Comparison of ENCODE assay signal across 14 cellular contexts in the genomic region with DNA sequence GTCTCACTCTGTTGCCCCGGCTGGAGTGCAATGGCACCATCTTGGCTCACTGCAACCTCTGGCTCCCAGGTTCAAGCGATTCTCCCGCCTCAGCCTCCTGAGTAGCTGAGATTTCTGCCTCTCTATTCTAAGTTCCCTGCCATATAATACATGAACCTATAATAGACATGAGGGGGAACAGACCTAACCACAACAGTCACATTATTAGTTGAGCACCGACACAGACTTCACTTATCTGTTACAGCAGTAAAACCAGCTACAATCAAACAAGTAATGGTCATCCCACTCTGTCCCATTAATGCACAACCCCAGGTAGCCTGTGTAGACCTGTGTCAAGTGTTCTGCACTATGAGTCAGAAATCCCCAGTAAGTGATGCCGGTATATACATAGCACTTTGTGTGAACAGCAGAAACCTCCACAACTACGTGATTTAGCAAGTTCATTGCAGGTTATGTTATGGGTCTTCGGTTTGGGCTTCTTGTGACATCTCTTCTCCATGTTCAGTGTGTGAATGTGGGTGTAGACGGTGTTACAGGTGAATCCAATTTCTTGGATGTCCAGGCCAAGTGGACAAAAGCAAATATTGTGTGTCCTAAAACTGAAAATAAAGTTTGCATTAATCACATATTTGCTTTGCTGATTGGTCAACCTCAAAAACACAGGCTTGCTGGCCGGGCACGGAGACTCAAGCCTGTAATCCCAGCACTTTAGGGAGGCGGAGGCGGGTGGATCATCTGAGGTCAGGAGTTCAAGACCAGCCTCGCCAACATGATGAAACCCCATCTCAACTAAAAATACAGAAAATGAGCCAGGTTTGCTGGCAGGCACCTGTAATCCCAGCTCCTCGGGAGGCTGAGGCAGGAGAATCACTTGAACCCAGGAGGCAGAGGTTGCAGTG. TPM values are rescaled to one million over a fixed set of nuclear protein-coding genes. Genes with fewer than 3 reads are reported as not detected.
DNase-seq lines count a peak whose midpoint lies in the region; ATAC-seq, FAIRE-seq and TF ChIP-seq lines count a peak whose summit lies in the region.
"Had no signal": no experiment of that assay in that cellular context is flagged by ENCODE, and none has a peak within 500 bp of the region (broad histone marks: within the 10 kb centered on the region; RNA-seq: fewer than 3 reads in every experiment).

No MANE protein-coding gene starts in this region.

- TF ChIP-seq POLR2A in HepG2 (IDR thresholded peaks at IDR 0.05; ENCODE audit: insufficient read depth in 1 of 2, low read depth in 2 of 2, low read length in 2 of 2) = no peak
- TF ChIP-seq POLR2A in ovary (IDR thresholded peaks at IDR 0.05) = no peak

- H3K27ac ChIP-seq in liver (ENCODE audit: low read depth in 1 of 2, low read length in 2 of 2) (peak overlapping the region; percentile 51 to 77), HepG2 (ENCODE audit: extremely low read length, insufficient read depth, low read length) (no peak overlapping the region), ovary (no peak overlapping the region)
- H3K27ac ChIP-seq: 22Rv1, GM23248 had no signal

- TF ChIP-seq RAD21 in liver (IDR thresholded peaks at IDR 0.05) (peak in 1 of 2 donors; percentile 14), HepG2 (CRISPR knock-in tag; IDR thresholded peaks at IDR 0.05) (no peak)

- in situ Hi-C loops in HepG2 (cut with HindIII; ENCODE audit: extremely low pct_ligation_motif_present, low pct_unique_long_range_greater_than_20kb) = no loop called here

- H3K9me3 ChIP-seq in liver (ENCODE audit: control insufficient read depth in 4 of 4, low read length in 3 of 4) (no peaks in the 10 kb centered on the region), HepG2 (ENCODE audit: low read length) (no peaks in the 10 kb centered on the region), ovary (no peaks in the 10 kb centered on the region)

- H3K4me3 ChIP-seq in liver (ENCODE audit: low read depth in 1 of 3, low read length in 3 of 3) = no peak overlapping the region
- no peak overlapping the region for H3K4me3 ChIP-seq in HepG2 (replicated peaks in 1 of 3; ENCODE audit: insufficient read depth in 1 of 3, low read depth in 2 of 3, low read length in 3 of 3)
- no peak overlapping the region for H3K4me3 ChIP-seq in ovary
- H3K4me3 ChIP-seq: GM23248 had no signal

- H3K27me3 ChIP-seq in liver (ENCODE audit: control insufficient read depth in 4 of 4, insufficient read depth in 4 of 4, low read length in 3 of 4) = no peaks in the 10 kb centered on the region
- H3K27me3 ChIP-seq in HepG2 (ENCODE audit: control insufficient read depth in 1 of 2, insufficient read depth in 2 of 2, low read length in 2 of 2) = no peaks in the 10 kb centered on the region; a peak in 1 of 5 replicates
- no peaks in the 10 kb centered on the region for H3K27me3 ChIP-seq in ovary

- no peak overlapping the region for H3K4me2 ChIP-seq in HepG2 (ENCODE audit: low read depth, low read length)

- no peak overlapping the region for H2AFZ ChIP-seq in HepG2 (ENCODE audit: low read length)
- H2AFZ ChIP-seq: GM23248 had no signal

- H3K9ac ChIP-seq in liver (ENCODE audit: low read depth in 1 of 2, low read length in 2 of 2) (no peak overlapping the region), HepG2 (ENCODE audit: insufficient read depth, low read depth, low read length) (no peak overlapping the region)
- H3K9ac ChIP-seq: GM23248 had no signal

- TF ChIP-seq CTCF in liver (IDR thresholded peaks at IDR 0.05; ENCODE audit: low read depth, low read length, missing input control) = no peak
- TF ChIP-seq CTCF in HepG2 (CRISPR knock-in tag; IDR thresholded peaks at IDR 0.05) = no peak
- no peak for TF ChIP-seq CTCF in D721Med (IDR thresholded peaks at IDR 0.05; ENCODE audit: insufficient read depth, missing control alignments)
- TF ChIP-seq CTCF in ovary (IDR thresholded peaks at IDR 0.05) = no peak

- POLR2A ChIA-PET in HepG2 (lab: Yijun Ruan, JAX) = interaction anchor here (0.6 kb wide), 1 partner anchor 739 kb away, joined by 3 read pairs; no protein-coding TSS in a partner anchor

- peaks cover 10% of the 10 kb centered on the region for H4K20me1 ChIP-seq in HepG2 (ENCODE audit: insufficient read depth, low read length)

- 56% methylated on average over 14 of the region's 14 CpGs for WGBS in liver
- 92% methylated on average over 14 of the region's 14 CpGs for WGBS in HepG2 (ENCODE audit: low lambda C conversion rate)
- WGBS in ovary, 3 donors = 92 to 94% (median 92%) methylated on average over 14 of the region's 14 CpGs

- TF ChIP-seq EP300 in HepG2 (IDR thresholded peaks at IDR 0.05; ENCODE audit: low read depth in 2 of 2, low read length in 2 of 2) (no peak), HepG2 (CRISPR knock-in tag; IDR thresholded peaks at IDR 0.05; ENCODE audit: borderline replicate concordance) (no peak), ovary (IDR thresholded peaks at IDR 0.05) (no peak)

- intact Hi-C loops in HepG2 (cut with micrococcal nuclease; ENCODE audit: unreplicated experiment) = no loop called here
- intact Hi-C loops in ovary (cut with DNase I) = loop anchor here in 1 of 4 donors (10.0 kb wide), 1 partner anchor 61 kb away; no protein-coding TSS in a partner anchor

- CTCF ChIA-PET in HepG2 (lab: Yijun Ruan, JAX; ENCODE audit: low intra/inter-chr PET ratio, low total read pairs) = no interaction called here

- peaks cover 31% of the 10 kb centered on the region for H3K79me2 ChIP-seq in HepG2 (ENCODE audit: insufficient read depth, low read length)

- DNase-seq in HepG2 (ENCODE audit: low spot score) (no peak), left lobe of liver (ENCODE audit: low spot score) (peak; percentile 78), D721Med (ENCODE audit: insufficient read length, low spot score) (no peak), ovary (no peak)
- DNase-seq: CD8-positive, alpha-beta T cell; COR-L47; DND-41; GDM1; GM23248 had no signal

- no peak for ATAC-seq in HepG2
- ATAC-seq in left lobe of liver = peak; percentile 2
- ATAC-seq in HG03565 (IDR thresholded peaks at IDR 0.05; ENCODE audit: unreplicated experiment) = no peak
- ATAC-seq: CD8-positive, alpha-beta T cell; HCT116 had no signal

- H3K36me3 ChIP-seq in liver (ENCODE audit: control insufficient read depth in 4 of 4, insufficient read depth in 3 of 4, low read depth in 1 of 4, low read length in 3 of 4) (peaks cover 0 to 8% (median 6%) of the 10 kb centered on the region in 4 donors), HepG2 (replicated peaks in 1 of 2; ENCODE audit: control insufficient read depth in 1 of 2, insufficient read depth in 2 of 2, low read length in 2 of 2) (peaks cover 4 to 6% of the 10 kb centered on the region in 2 experiments), ovary (no peaks in the 10 kb centered on the region)

- FAIRE-seq in HepG2 (lab: Jason Lieb, UNC) = no peak
- no peak for FAIRE-seq in D721Med (lab: Jason Lieb, UNC)
- FAIRE-seq: H54 had no signal

- H3K4me1 ChIP-seq in liver (ENCODE audit: control insufficient read depth in 4 of 4, insufficient read depth in 4 of 4, low read length in 3 of 4) (peaks cover 13 to 61% (median 48%) of the 10 kb centered on the region in 4 donors), HepG2 (ENCODE audit: insufficient read depth, low read length) (peaks cover 55% of the 10 kb centered on the region), ovary (ENCODE audit: insufficient read depth) (peaks cover 4% of the 10 kb centered on the region)

- no TSS peak for BruUV-seq in HepG2 (replicated peaks; lab: Mats Ljungman, UMichigan)

RNA-seq across cellular contexts. Expression of a gene that starts 3.6 kb away (rescaled TPM):
- total RNA-seq in liver = 10 to 100 TPM in 1 of 2 donors, 1 to 10 TPM in 1; 2.2 to 12.5 TPM
- polyA plus RNA-seq in liver = 10 to 100 TPM; 11.7 to 19.2 TPM
- total RNA-seq in HepG2 (2016; rRNA removed; fragmentation: Illumina TruSeq; extraction: Trizol) = 10.3 and 13.4 TPM in 2 replicates
- 1.7 and 1.8 TPM in 2 replicates for total RNA-seq in HepG2 (2016; cell fraction: cytosol; rRNA removed; fragmentation: Illumina TruSeq; extraction: Trizol; ENCODE audit: low read depth)
- total RNA-seq in HepG2 (2016; cell fraction: insoluble cytoplasmic fraction; rRNA removed; fragmentation: Illumina TruSeq; extraction: Trizol) = 9.5 and 12.8 TPM in 2 replicates
- total RNA-seq in HepG2 (2016; cell fraction: membrane; rRNA removed; fragmentation: Illumina TruSeq; extraction: Trizol) = 6.3 and 6.7 TPM in 2 replicates
- 4.7 and 6.2 TPM in 2 replicates for total RNA-seq in HepG2 (2016; cell fraction: nucleus; rRNA removed; fragmentation: Illumina TruSeq; extraction: Trizol)
- polyA plus RNA-seq in HepG2 (2011; rRNA removed) = 11.6 and 12.9 TPM in 2 replicates
- 10.0 and 13.8 TPM in 2 replicates for polyA plus RNA-seq in HepG2 (2011; cell fraction: cytosol; rRNA removed)
- polyA plus RNA-seq in HepG2 (2011; cell fraction: nucleus; rRNA removed) = 6.5 and 7.9 TPM in 2 replicates
- polyA plus RNA-seq in HepG2 (2012) = 5.7 and 8.2 TPM in 2 replicates
- polyA plus RNA-seq in HepG2 (2016; cell fraction: cytosol; fragmentation: Illumina TruSeq; extraction: Trizol; ENCODE audit: low read depth) = 2.7 and 4.1 TPM in 2 replicates
- polyA plus RNA-seq in HepG2 (2016; cell fraction: insoluble cytoplasmic fraction; fragmentation: Illumina TruSeq; extraction: Trizol; ENCODE audit: low read depth) = 16.0 and 18.0 TPM in 2 replicates
- polyA plus RNA-seq in HepG2 (2016; cell fraction: membrane; fragmentation: Illumina TruSeq; extraction: Trizol; ENCODE audit: low read depth) = 9.0 and 9.8 TPM in 2 replicates
- 7.7 and 8.8 TPM in 2 replicates for polyA plus RNA-seq in HepG2 (2016; cell fraction: nucleus; fragmentation: Illumina TruSeq; extraction: Trizol; ENCODE audit: insufficient read depth, low read depth)
- 44.1 and 56.1 TPM in 2 replicates for polyA minus RNA-seq in HepG2 (2011; rRNA and poly(A)+ RNA removed; ENCODE audit: low replicate concordance)
- 11.0 and 11.6 TPM in 2 replicates for polyA minus RNA-seq in HepG2 (2011; cell fraction: cytosol; rRNA and poly(A)+ RNA removed)
- 7.9 and 9.4 TPM in 2 replicates for polyA minus RNA-seq in HepG2 (2011; cell fraction: nucleus; rRNA and poly(A)+ RNA removed)
- 32.3 TPM for total RNA-seq in left lobe of liver
- 1 to 10 TPM; 3.1 to 9.9 (median 6.7) TPM for total RNA-seq in ovary
- polyA plus RNA-seq in ovary = 1 to 10 TPM; 2.2 to 4.8 TPM

RNA-seq across cellular contexts. Expression of a gene that starts 3.8 kb away (rescaled TPM):
- under 1 TPM; 0.84 to 0.89 TPM for total RNA-seq in liver
- 1 to 10 TPM in 1 of 2 donors, under 1 TPM in 1; 0.56 to 1.2 TPM for polyA plus RNA-seq in liver
- 4.4 and 5.2 TPM in 2 replicates for total RNA-seq in HepG2 (2016; rRNA removed; fragmentation: Illumina TruSeq; extraction: Trizol)
- total RNA-seq in HepG2 (2016; cell fraction: cytosol; rRNA removed; fragmentation: Illumina TruSeq; extraction: Trizol; ENCODE audit: low read depth) = 1.7 and 2.0 TPM in 2 replicates
- total RNA-seq in HepG2 (2016; cell fraction: insoluble cytoplasmic fraction; rRNA removed; fragmentation: Illumina TruSeq; extraction: Trizol) = 3.6 and 5.0 TPM in 2 replicates
- 4.4 and 4.6 TPM in 2 replicates for total RNA-seq in HepG2 (2016; cell fraction: membrane; rRNA removed; fragmentation: Illumina TruSeq; extraction: Trizol)
- total RNA-seq in HepG2 (2016; cell fraction: nucleus; rRNA removed; fragmentation: Illumina TruSeq; extraction: Trizol) = 3.7 and 7.2 TPM in 2 replicates
- polyA plus RNA-seq in HepG2 (2011; rRNA removed) = 8.3 and 8.4 TPM in 2 replicates
- 7.4 and 7.9 TPM in 2 replicates for polyA plus RNA-seq in HepG2 (2011; cell fraction: cytosol; rRNA removed)
- polyA plus RNA-seq in HepG2 (2011; cell fraction: nucleus; rRNA removed) = 9.2 and 10.0 TPM in 2 replicates
- polyA plus RNA-seq in HepG2 (2012) = 3.7 and 3.9 TPM in 2 replicates
- 1.1 and 2.1 TPM in 2 replicates for polyA plus RNA-seq in HepG2 (2016; cell fraction: cytosol; fragmentation: Illumina TruSeq; extraction: Trizol; ENCODE audit: low read depth)
- 4.7 and 5.7 TPM in 2 replicates for polyA plus RNA-seq in HepG2 (2016; cell fraction: insoluble cytoplasmic fraction; fragmentation: Illumina TruSeq; extraction: Trizol; ENCODE audit: low read depth)
- polyA plus RNA-seq in HepG2 (2016; cell fraction: membrane; fragmentation: Illumina TruSeq; extraction: Trizol; ENCODE audit: low read depth) = 3.4 and 4.3 TPM in 2 replicates
- 12.7 and 14.5 TPM in 2 replicates for polyA plus RNA-seq in HepG2 (2016; cell fraction: nucleus; fragmentation: Illumina TruSeq; extraction: Trizol; ENCODE audit: insufficient read depth, low read depth)
- polyA minus RNA-seq in HepG2 (2011; rRNA and poly(A)+ RNA removed; ENCODE audit: low replicate concordance) = 8.9 and 15.8 TPM in 2 replicates
- 2.3 and 3.3 TPM in 2 replicates for polyA minus RNA-seq in HepG2 (2011; cell fraction: cytosol; rRNA and poly(A)+ RNA removed)
- 5.3 and 5.6 TPM in 2 replicates for polyA minus RNA-seq in HepG2 (2011; cell fraction: nucleus; rRNA and poly(A)+ RNA removed)
- 2.1 TPM for total RNA-seq in left lobe of liver
- total RNA-seq in ovary = 1 to 10 TPM; 1.1 to 5.5 (median 2.3) TPM
- polyA plus RNA-seq in ovary = 1 to 10 TPM; 1.7 to 3.6 TPM

RNA-seq across cellular contexts. Expression of a gene that starts 12.7 kb away (rescaled TPM):
- total RNA-seq in liver = 1 to 10 TPM; 6.6 to 8.2 TPM
- polyA plus RNA-seq in liver = 1 to 10 TPM; 2.4 to 3.8 TPM
- 5.5 and 6.9 TPM in 2 replicates for total RNA-seq in HepG2 (2016; rRNA removed; fragmentation: Illumina TruSeq; extraction: Trizol)
- total RNA-seq in HepG2 (2016; cell fraction: cytosol; rRNA removed; fragmentation: Illumina TruSeq; extraction: Trizol; ENCODE audit: low read depth) = 2.9 and 3.4 TPM in 2 replicates
- total RNA-seq in HepG2 (2016; cell fraction: insoluble cytoplasmic fraction; rRNA removed; fragmentation: Illumina TruSeq; extraction: Trizol) = 5.6 and 6.8 TPM in 2 replicates
- total RNA-seq in HepG2 (2016; cell fraction: membrane; rRNA removed; fragmentation: Illumina TruSeq; extraction: Trizol) = 8.7 and 9.4 TPM in 2 replicates
- total RNA-seq in HepG2 (2016; cell fraction: nucleus; rRNA removed; fragmentation: Illumina TruSeq; extraction: Trizol) = 6.2 and 6.8 TPM in 2 replicates
- polyA plus RNA-seq in HepG2 (2011; rRNA removed) = 8.8 and 9.6 TPM in 2 replicates
- 9.0 and 9.1 TPM in 2 replicates for polyA plus RNA-seq in HepG2 (2011; cell fraction: cytosol; rRNA removed)
- polyA plus RNA-seq in HepG2 (2011; cell fraction: nucleus; rRNA removed) = 10.2 TPM in 2 replicates
- polyA plus RNA-seq in HepG2 (2012) = 6.1 and 8.0 TPM in 2 replicates
- polyA plus RNA-seq in HepG2 (2016; cell fraction: cytosol; fragmentation: Illumina TruSeq; extraction: Trizol; ENCODE audit: low read depth) = 2.3 and 2.9 TPM in 2 replicates
- 5.0 and 6.3 TPM in 2 replicates for polyA plus RNA-seq in HepG2 (2016; cell fraction: insoluble cytoplasmic fraction; fragmentation: Illumina TruSeq; extraction: Trizol; ENCODE audit: low read depth)
- 6.6 and 6.8 TPM in 2 replicates for polyA plus RNA-seq in HepG2 (2016; cell fraction: membrane; fragmentation: Illumina TruSeq; extraction: Trizol; ENCODE audit: low read depth)
- 8.1 and 8.7 TPM in 2 replicates for polyA plus RNA-seq in HepG2 (2016; cell fraction: nucleus; fragmentation: Illumina TruSeq; extraction: Trizol; ENCODE audit: insufficient read depth, low read depth)
- polyA minus RNA-seq in HepG2 (2011; rRNA and poly(A)+ RNA removed; ENCODE audit: low replicate concordance) = 4.1 and 11.9 TPM in 2 replicates
- polyA minus RNA-seq in HepG2 (2011; cell fraction: cytosol; rRNA and poly(A)+ RNA removed) = 4.9 and 5.6 TPM in 2 replicates
- 7.0 and 7.3 TPM in 2 replicates for polyA minus RNA-seq in HepG2 (2011; cell fraction: nucleus; rRNA and poly(A)+ RNA removed)
- 7.0 TPM for total RNA-seq in left lobe of liver
- total RNA-seq in ovary = 10 to 100 TPM in 3 of 7 donors, 1 to 10 TPM in 4; 6.7 to 12.5 (median 9.7) TPM
- polyA plus RNA-seq in ovary = 10 to 100 TPM in 1 of 2 donors, 1 to 10 TPM in 1; 8.3 to 10.5 TPM

RNA-seq across cellular contexts. Expression of a gene that starts 18.0 kb away (rescaled TPM):
- total RNA-seq in liver = 100 to 1,000 TPM; 270 to 286 TPM
- 100 to 1,000 TPM; 508 to 623 TPM for polyA plus RNA-seq in liver
- total RNA-seq in HepG2 (2016; rRNA removed; fragmentation: Illumina TruSeq; extraction: Trizol) = 1,898 and 2,651 TPM in 2 replicates
- total RNA-seq in HepG2 (2016; cell fraction: cytosol; rRNA removed; fragmentation: Illumina TruSeq; extraction: Trizol; ENCODE audit: low read depth) = 648 and 690 TPM in 2 replicates
- total RNA-seq in HepG2 (2016; cell fraction: insoluble cytoplasmic fraction; rRNA removed; fragmentation: Illumina TruSeq; extraction: Trizol) = 1,942 and 2,764 TPM in 2 replicates
- total RNA-seq in HepG2 (2016; cell fraction: membrane; rRNA removed; fragmentation: Illumina TruSeq; extraction: Trizol) = 688 and 689 TPM in 2 replicates
- total RNA-seq in HepG2 (2016; cell fraction: nucleus; rRNA removed; fragmentation: Illumina TruSeq; extraction: Trizol) = 599 and 644 TPM in 2 replicates
- polyA plus RNA-seq in HepG2 (2011; rRNA removed) = 550 and 761 TPM in 2 replicates
- polyA plus RNA-seq in HepG2 (2011; cell fraction: cytosol; rRNA removed) = 477 and 587 TPM in 2 replicates
- 93.4 and 123 TPM in 2 replicates for polyA plus RNA-seq in HepG2 (2011; cell fraction: nucleus; rRNA removed)
- 725 and 786 TPM in 2 replicates for polyA plus RNA-seq in HepG2 (2012)
- 598 and 600 TPM in 2 replicates for polyA plus RNA-seq in HepG2 (2016; cell fraction: cytosol; fragmentation: Illumina TruSeq; extraction: Trizol; ENCODE audit: low read depth)
- 2,458 and 2,666 TPM in 2 replicates for polyA plus RNA-seq in HepG2 (2016; cell fraction: insoluble cytoplasmic fraction; fragmentation: Illumina TruSeq; extraction: Trizol; ENCODE audit: low read depth)
- polyA plus RNA-seq in HepG2 (2016; cell fraction: membrane; fragmentation: Illumina TruSeq; extraction: Trizol; ENCODE audit: low read depth) = 496 and 500 TPM in 2 replicates
- polyA plus RNA-seq in HepG2 (2016; cell fraction: nucleus; fragmentation: Illumina TruSeq; extraction: Trizol; ENCODE audit: insufficient read depth, low read depth) = 910 and 953 TPM in 2 replicates
- 219 and 566 TPM in 2 replicates for polyA minus RNA-seq in HepG2 (2011; rRNA and poly(A)+ RNA removed; ENCODE audit: low replicate concordance)
- polyA minus RNA-seq in HepG2 (2011; cell fraction: cytosol; rRNA and poly(A)+ RNA removed) = 202 and 238 TPM in 2 replicates
- 82.1 and 96.2 TPM in 2 replicates for polyA minus RNA-seq in HepG2 (2011; cell fraction: nucleus; rRNA and poly(A)+ RNA removed)
- 320 TPM for total RNA-seq in left lobe of liver
- 100 to 1,000 TPM; 127 to 332 (median 250) TPM for total RNA-seq in ovary
- polyA plus RNA-seq in ovary = 100 to 1,000 TPM; 291 to 461 TPM

RNA-seq across cellular contexts. Expression of a gene that starts 46.9 kb away (rescaled TPM):
- 100 to 1,000 TPM in 1 of 2 donors, 10 to 100 TPM in 1; 86.3 to 240 TPM for total RNA-seq in liver
- 100 to 1,000 TPM; 195 to 253 TPM for polyA plus RNA-seq in liver
- 217 and 233 TPM in 2 replicates for total RNA-seq in HepG2 (2016; rRNA removed; fragmentation: Illumina TruSeq; extraction: Trizol)
- 83.2 and 92.8 TPM in 2 replicates for total RNA-seq in HepG2 (2016; cell fraction: cytosol; rRNA removed; fragmentation: Illumina TruSeq; extraction: Trizol; ENCODE audit: low read depth)
- total RNA-seq in HepG2 (2016; cell fraction: insoluble cytoplasmic fraction; rRNA removed; fragmentation: Illumina TruSeq; extraction: Trizol) = 217 and 238 TPM in 2 replicates
- 122 and 152 TPM in 2 replicates for total RNA-seq in HepG2 (2016; cell fraction: membrane; rRNA removed; fragmentation: Illumina TruSeq; extraction: Trizol)
- total RNA-seq in HepG2 (2016; cell fraction: nucleus; rRNA removed; fragmentation: Illumina TruSeq; extraction: Trizol) = 126 and 130 TPM in 2 replicates
- polyA plus RNA-seq in HepG2 (2011; rRNA removed) = 181 and 188 TPM in 2 replicates
- polyA plus RNA-seq in HepG2 (2011; cell fraction: cytosol; rRNA removed) = 171 and 206 TPM in 2 replicates
- 120 and 146 TPM in 2 replicates for polyA plus RNA-seq in HepG2 (2011; cell fraction: nucleus; rRNA removed)
- 115 TPM in 2 replicates for polyA plus RNA-seq in HepG2 (2012)
- 68.5 and 93.5 TPM in 2 replicates for polyA plus RNA-seq in HepG2 (2016; cell fraction: cytosol; fragmentation: Illumina TruSeq; extraction: Trizol; ENCODE audit: low read depth)
- polyA plus RNA-seq in HepG2 (2016; cell fraction: insoluble cytoplasmic fraction; fragmentation: Illumina TruSeq; extraction: Trizol; ENCODE audit: low read depth) = 208 and 214 TPM in 2 replicates
- polyA plus RNA-seq in HepG2 (2016; cell fraction: membrane; fragmentation: Illumina TruSeq; extraction: Trizol; ENCODE audit: low read depth) = 89.6 and 126 TPM in 2 replicates
- polyA plus RNA-seq in HepG2 (2016; cell fraction: nucleus; fragmentation: Illumina TruSeq; extraction: Trizol; ENCODE audit: insufficient read depth, low read depth) = 233 and 234 TPM in 2 replicates
- 185 and 208 TPM in 2 replicates for polyA minus RNA-seq in HepG2 (2011; rRNA and poly(A)+ RNA removed; ENCODE audit: low replicate concordance)
- polyA minus RNA-seq in HepG2 (2011; cell fraction: cytosol; rRNA and poly(A)+ RNA removed) = 70.5 and 79.0 TPM in 2 replicates
- polyA minus RNA-seq in HepG2 (2011; cell fraction: nucleus; rRNA and poly(A)+ RNA removed) = 93.6 and 111 TPM in 2 replicates
- total RNA-seq in left lobe of liver = 310 TPM
- total RNA-seq in ovary = 100 to 1,000 TPM in 2 of 7 donors, 10 to 100 TPM in 5; 39.8 to 119 (median 88.3) TPM
- polyA plus RNA-seq in ovary = 10 to 100 TPM; 75.4 to 99.0 TPM

Comparison
In these comparisons a context has a peak if more than half of its experiments do, and no peak if none do; other contexts are left out.
1. H3K27ac ChIP-seq: peak in liver (2 of 2); none in HepG2 (single experiment) and ovary (0 of 2).